ENCODE assay signal across 8 cellular contexts in genomic region chr11:33329705-33330329, GRCh38. TPM values are rescaled to one million over a fixed set of nuclear protein-coding genes. Genes with fewer than 3 reads are reported as not detected.
DNase-seq lines count a peak whose midpoint lies in the region; ATAC-seq and TF ChIP-seq lines count a peak whose summit lies in the region.

No MANE protein-coding gene starts in this region.

- H3K36me3 Mint-ChIP-seq in activated naive CD8-positive, alpha-beta T cell treated with anti-CD3 and anti-CD28 coated beads, Interleukin-2, amount 10 ng/mL, durations not matched to agents 7 days and 5 days, result peaks cover 6% of the 10 kb centered on the region

- no peak overlapping the region for H2AFZ ChIP-seq in OCI-LY7 (ENCODE audit: low read length)

- no peaks in the 10 kb centered on the region for H4K20me1 ChIP-seq in OCI-LY7 (ENCODE audit: insufficient read depth, low read length)

- H3K4me3 ChIP-seq in OCI-LY7 (ENCODE audit: low read depth, low read length, poor library complexity, severe bottlenecking), result no peak overlapping the region
- no peak overlapping the region for H3K4me3 ChIP-seq in heart right ventricle

- TF ChIP-seq CTCF in GM13976 (IDR thresholded peaks at IDR 0.05; ENCODE audit: borderline replicate concordance, control extremely low read depth, extremely low read depth, insufficient read depth, missing control alignments) (peak; percentile 32), OCI-LY7 (conservative IDR thresholded peaks at IDR 0.05; ENCODE audit: low read length) (peak; percentile 95), heart right ventricle (IDR thresholded peaks at IDR 0.05) (peak; percentile 29 to 79 (median 66))

- H3K27ac Mint-ChIP-seq in activated naive CD8-positive, alpha-beta T cell treated with anti-CD3 and anti-CD28 coated beads, Interleukin-2, amount 10 ng/mL, durations not matched to agents 7 days and 5 days, result no peak overlapping the region

- BruUV-seq in OCI-LY7 (replicated peaks; lab: Mats Ljungman, UMichigan), result no TSS peak

- ATAC-seq in activated naive CD8-positive, alpha-beta T cell treated with anti-CD3 and anti-CD28 coated beads, Interleukin-2, amount 10 ng/mL, durations not matched to agents 7 days and 5 days (ENCODE audit: low read depth), result peak; percentile 47
- ATAC-seq in heart right ventricle (peak; percentile 57 to 80 (median 74)), sciatic nerve (peak; percentile 77), HG03159 (IDR thresholded peaks at IDR 0.05; ENCODE audit: unreplicated experiment) (no peak)

- in situ Hi-C loops in GM13976 (cut with MboI; ENCODE audit: low sequenced_read_pairs, unreplicated experiment), result loop anchor here (10.0 to 25.0 kb wide), 2 partner anchors 155 to 368 kb away; no protein-coding TSS in a partner anchor

- H3K36me3 ChIP-seq in OCI-LY7 (ENCODE audit: insufficient read depth, low read length) (no peaks in the 10 kb centered on the region), heart right ventricle (peaks cover 0 to 46% (median 0%) of the 10 kb centered on the region in 9 donors)

- peak; percentile 57 for DNase-seq in AG08395 (ENCODE audit: low spot score)
- DNase-seq in GM13976 (ENCODE audit: low spot score), result peak; percentile 38
- peak; percentile 81 for DNase-seq in HT-29 (ENCODE audit: low spot score)
- DNase-seq in OCI-LY7 (ENCODE audit: low spot score), result peak; percentile 72
- no peak for DNase-seq in activated naive CD8-positive, alpha-beta T cell treated with anti-CD3 and anti-CD28 coated beads, Interleukin-2, amount 10 ng/mL, durations not matched to agents 7 days and 5 days
- DNase-seq in heart right ventricle, result peak in 1 of 2 donors; percentile 45
- no peak for DNase-seq in sciatic nerve (ENCODE audit: low spot score)

- no peaks in the 10 kb centered on the region for H3K27me3 ChIP-seq in heart right ventricle

- H3K4me3 Mint-ChIP-seq in activated naive CD8-positive, alpha-beta T cell treated with anti-CD3 and anti-CD28 coated beads, Interleukin-2, amount 10 ng/mL, durations not matched to agents 7 days and 5 days, result no peak overlapping the region

- POLR2A ChIA-PET in OCI-LY7 (lab: Charles Lee), result interaction anchor here (1.0 kb wide), 1 partner anchor 17 kb away, joined by 3 read pairs; no protein-coding TSS in a partner anchor
- POLR2A ChIA-PET in activated naive CD8-positive, alpha-beta T cell treated with anti-CD3 and anti-CD28 coated beads, Interleukin-2, amount 10 ng/mL, durations not matched to agents 7 days and 5 days (lab: Charles Lee), result no interaction called here

- H3K9me2 ChIP-seq in OCI-LY7 (ENCODE audit: insufficient read depth, low read length), result no peaks in the 10 kb centered on the region

- intact Hi-C loops in OCI-LY7 (cut with micrococcal nuclease; ENCODE audit: unreplicated experiment), result loop anchor here (1.0 to 10.0 kb wide), 4 partner anchors 73 to 365 kb away; partner anchors contain the start of gene HIPK3
- intact Hi-C loops in heart right ventricle (cut with DNase I), result loop anchor here (1.0 to 10.0 kb wide), 12 partner anchors 68 to 165 kb away; partner anchors contain the start of genes HIPK3 (in 5 of the 10) and CSTF3 (in 1 of the 10)
- intact Hi-C loops in sciatic nerve (cut with DNase I), result no loop called here

- H3K4me1 ChIP-seq in OCI-LY7 (ENCODE audit: insufficient read depth, low read length, poor library complexity, severe bottlenecking) (no peaks in the 10 kb centered on the region), heart right ventricle (peaks cover 4 to 99% (median 74%) of the 10 kb centered on the region in 9 donors)

- no peaks in the 10 kb centered on the region for H3K27me3 Mint-ChIP-seq in activated naive CD8-positive, alpha-beta T cell treated with anti-CD3 and anti-CD28 coated beads, Interleukin-2, amount 10 ng/mL, durations not matched to agents 7 days and 5 days

- no peaks in the 10 kb centered on the region; the same call in 1 of the 2 replicates for H3K79me2 ChIP-seq in OCI-LY7 (ENCODE audit: insufficient read depth, low read depth, low read length)

- peaks cover 8% of the 10 kb centered on the region for H3K4me1 Mint-ChIP-seq in activated naive CD8-positive, alpha-beta T cell treated with anti-CD3 and anti-CD28 coated beads, Interleukin-2, amount 10 ng/mL, durations not matched to agents 7 days and 5 days

- H3K9me3 Mint-ChIP-seq in activated naive CD8-positive, alpha-beta T cell treated with anti-CD3 and anti-CD28 coated beads, Interleukin-2, amount 10 ng/mL, durations not matched to agents 7 days and 5 days, result no peaks in the 10 kb centered on the region

- no peak overlapping the region for H3K4me2 ChIP-seq in OCI-LY7 (ENCODE audit: low read length)

- no peak overlapping the region for H3K27ac ChIP-seq in OCI-LY7 (ENCODE audit: low read depth, low read length, poor library complexity, severe bottlenecking)
- peak overlapping the region in 3 of 10 donors; percentile 14 to 50 (median 16) for H3K27ac ChIP-seq in heart right ventricle

- CTCF ChIA-PET in OCI-LY7 (lab: Charles Lee; ENCODE audit: unreplicated experiment), result no interaction called here

- 9 to 12% methylated on average over 4 of the region's 4 CpGs for WGBS in heart right ventricle, 2 donors

- H3K9me3 ChIP-seq in OCI-LY7 (ENCODE audit: low read length) (no peaks in the 10 kb centered on the region), heart right ventricle (no peaks in the 10 kb centered on the region)

RNA-seq across cellular contexts. Expression of gene KIAA1549L, which starts 46.1 kb away (rescaled TPM):
- total RNA-seq in HT-29 (2014; rRNA removed; shearing (Covaris generic)), result 0.03 TPM in 1 of 2 replicates, not detected in the other
- 24.5 and 30.0 TPM in 2 replicates for total RNA-seq in OCI-LY7 (2014; rRNA removed; shearing (Covaris generic))
- total RNA-seq in OCI-LY7 (2022) (36.6 and 37.3 TPM in 2 replicates), heart right ventricle (under 1 TPM; 0.04 to 0.64 (median 0.27) TPM), sciatic nerve (10.6 TPM)
- not detected for total RNA-seq in activated naive CD8-positive, alpha-beta T cell treated with anti-CD3 and anti-CD28 coated beads, Interleukin-2, amount 10 ng/mL, durations not matched to agents 7 days and 5 days
- under 1 TPM; 0.03 to 0.07 TPM for polyA plus RNA-seq in heart right ventricle

Comparison
In these comparisons a context has a peak if more than half of its experiments do, and no peak if none do; other contexts are left out.
1. DNase-seq: peak in AG08395 (single experiment), GM13976 (single experiment), HT-29 (single experiment) and OCI-LY7 (single experiment); none in activated naive CD8-positive, alpha-beta T cell treated with anti-CD3 and anti-CD28 coated beads, Interleukin-2, amount 10 ng/mL, durations not matched to agents 7 days and 5 days (single experiment) and sciatic nerve (single experiment).
2. CTCF ChIP-seq: peak in every context shown above with its lines; median percentile 95 in OCI-LY7; 66 in heart right ventricle; 32 in GM13976.